Comparison of ENCODE assay signal across 21 cellular contexts in genomic region chr1:61310057-61310456, GRCh38.
"Had no signal": no experiment of that assay in that cellular context is flagged by ENCODE, and none has a peak within 500 bp of the region (broad histone marks: within the 10 kb centered on the region; RNA-seq: fewer than 3 reads in every experiment).

No MANE protein-coding gene starts in this region.

- FAIRE-seq: RCC 7860 had no signal

- ATAC-seq: SK-N-SH treated with all-trans-retinoic acid at 6 μM for 48 hours had no signal

- H3K27ac ChIP-seq: SJSA1 had no signal

- H3K9me3 ChIP-seq: MG63, SJSA1 had no signal

- DNase-seq: Karpas-422, KG1, MG63, NCI-H1092, NCI-H1105 treated with DMSO at 0.1 percent for 48 hours, NCI-H1417 treated with DMSO at 0.1 percent for 48 hours, NCI-H146, NCI-H1694 treated with DMSO at 0.1 percent for 48 hours, NCI-H1930, NCI-H2081, NCI-H2107, NCI-H2227 treated with DMSO at 0.1 percent for 48 hours, NCI-H524, NCI-H526 treated with DMSO at 0.1 percent for 48 hours, NCI-H748 treated with DMSO at 0.1 percent for 48 hours, Right ventricle myocardium superior, RPMI8226, SIG-M5 had no signal

- H3K27me3 ChIP-seq: MG63, SJSA1 had no signal

- H3K4me3 ChIP-seq: MG63, SJSA1 had no signal

- H3K4me1 ChIP-seq: SJSA1 had no signal

- H3K36me3 ChIP-seq: MG63, SJSA1 had no signal
